ENCODE assay signal across 8 cellular contexts in the genomic region with DNA sequence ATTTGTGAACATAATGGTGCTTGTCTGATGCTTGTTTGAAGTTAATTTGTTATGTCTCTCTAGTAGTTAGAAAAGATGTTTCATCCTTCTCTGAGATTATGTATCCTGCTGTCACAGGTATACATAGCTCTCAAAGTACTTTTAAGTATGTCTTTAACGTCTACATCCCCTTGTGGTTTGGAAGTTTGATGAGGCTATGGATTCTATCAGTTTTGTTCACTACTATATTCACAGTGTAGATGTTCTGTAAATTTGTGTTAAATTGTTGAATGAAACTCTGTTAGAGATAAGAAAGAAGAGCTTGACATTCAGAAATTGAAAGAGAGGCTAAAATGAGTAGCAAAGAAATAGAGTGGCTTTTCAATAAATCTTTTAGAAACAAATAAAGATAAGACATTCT.
"Had no signal": no experiment of that assay in that cellular context is flagged by ENCODE, and none has a peak within 500 bp of the region (broad histone marks: within the 10 kb centered on the region; RNA-seq: fewer than 3 reads in every experiment).

No MANE protein-coding gene starts in this region.

- H3K36me3 Mint-ChIP-seq: IgD-negative memory B cell had no signal

- FAIRE-seq: HepG2, HTR-8/SVneo had no signal

- H3K27me3 Mint-ChIP-seq: IgD-negative memory B cell had no signal

- ATAC-seq: HepG2 had no signal

- H3K4me1 Mint-ChIP-seq: IgD-negative memory B cell had no signal

- H3K27ac Mint-ChIP-seq: IgD-negative memory B cell had no signal

- H3K4me2 ChIP-seq: KMS-11 had no signal

- H3K9ac ChIP-seq: KMS-11 had no signal

- H3K27ac ChIP-seq: HL-60, KMS-11 had no signal

- DNase-seq: IMR-90, KBM-7, KG1 had no signal

- H3K4me3 Mint-ChIP-seq: IgD-negative memory B cell had no signal
